In genomic region chr19:51546650-51547396, GRCh38 we compare ENCODE assay signal across 14 cellular contexts. TPM values are rescaled to one million over a fixed set of nuclear protein-coding genes. Genes with fewer than 3 reads are reported as not detected.
A peak's percentile ranks its signal among the peaks of the same experiment; 100 is the strongest.
DNase-seq lines count a peak whose midpoint lies in the region; ATAC-seq, FAIRE-seq and TF ChIP-seq lines count a peak whose summit lies in the region.
"Had no signal": no experiment of that assay in that cellular context is flagged by ENCODE, and none has a peak within 500 bp of the region (broad histone marks: within the 10 kb centered on the region; RNA-seq: fewer than 3 reads in every experiment).

No MANE protein-coding gene starts in this region.

- H3K4me1 Mint-ChIP-seq in activated CD8-positive, alpha-beta memory T cell treated with anti-CD3 and anti-CD28 coated beads, Interleukin-2, amount 10 ng/mL, durations not matched to agents 7 days and 5 days, result peaks cover 51% of the 10 kb centered on the region
- H3K4me1 Mint-ChIP-seq: neural progenitor cell had no signal

- no TSS peak for BruUV-seq in GM12878 (replicated peaks; lab: Mats Ljungman, UMichigan)

- H2AFZ ChIP-seq in GM12878 (ENCODE audit: control insufficient read depth, low read depth, low read length), result no peak overlapping the region
- H2AFZ ChIP-seq: neural progenitor cell had no signal

- H3K27me3 ChIP-seq in GM12878 (replicated peaks in 1 of 2; ENCODE audit: control insufficient read depth in 2 of 2, insufficient read depth in 2 of 2, low read length in 1 of 2), result no peaks in the 10 kb centered on the region
- H3K27me3 ChIP-seq: colonic mucosa, neural progenitor cell had no signal

- TF ChIP-seq EP300 in GM12878 (IDR thresholded peaks at IDR 0.05; ENCODE audit: borderline replicate concordance in 1 of 2, control insufficient read depth in 1 of 2, low read depth in 2 of 2, low read length in 2 of 2), result no peak

- peak overlapping the region; percentile 13; the same call in 1 of the 2 replicates for H3K4me2 ChIP-seq in GM12878 (ENCODE audit: control insufficient read depth, insufficient read depth)
- H3K4me2 ChIP-seq: neural progenitor cell had no signal

- H4K20me1 ChIP-seq in GM12878 (ENCODE audit: control insufficient read depth, insufficient read depth), result no peaks in the 10 kb centered on the region

- no peaks in the 10 kb centered on the region for H3K36me3 Mint-ChIP-seq in activated CD8-positive, alpha-beta memory T cell treated with anti-CD3 and anti-CD28 coated beads, Interleukin-2, amount 10 ng/mL, durations not matched to agents 7 days and 5 days
- H3K36me3 Mint-ChIP-seq: neural progenitor cell had no signal

- H3K27ac Mint-ChIP-seq in activated CD8-positive, alpha-beta memory T cell treated with anti-CD3 and anti-CD28 coated beads, Interleukin-2, amount 10 ng/mL, durations not matched to agents 7 days and 5 days, result peak overlapping the region; percentile 30
- H3K27ac Mint-ChIP-seq: neural progenitor cell had no signal

- peak overlapping the region; percentile 22 for H3K4me3 ChIP-seq in NB4 (ENCODE audit: low read depth, low read length)
- no peak overlapping the region for H3K4me3 ChIP-seq in GM12878
- H3K4me3 ChIP-seq in coronary artery, result no peak overlapping the region
- H3K4me3 ChIP-seq: colonic mucosa, heart right ventricle, neural progenitor cell had no signal

- TF ChIP-seq RAD21 in GM12878 (IDR thresholded peaks at IDR 0.05; ENCODE audit: insufficient read depth, low read depth, low read length), result no peak

- H3K9ac ChIP-seq in GM12878 (ENCODE audit: control insufficient read depth, insufficient read depth, low read length), result no peak overlapping the region
- H3K9ac ChIP-seq: neural progenitor cell had no signal

- SMC1A ChIA-PET in GM12878 (lab: Charles Lee; ENCODE audit: uncharacterized antibody, unreplicated experiment), result interaction anchor here (1.1 to 1.3 kb wide), 2 partner anchors 11 to 32 kb away, joined by 3 to 4 read pairs; no protein-coding TSS in a partner anchor

- no peaks in the 10 kb centered on the region for H3K36me3 ChIP-seq in GM12878 (ENCODE audit: control insufficient read depth in 2 of 2, insufficient read depth in 2 of 2, low read length in 1 of 2)
- H3K36me3 ChIP-seq: colonic mucosa, heart right ventricle, neural progenitor cell had no signal

- peaks cover 26% of the 10 kb centered on the region for H3K27me3 Mint-ChIP-seq in activated CD8-positive, alpha-beta memory T cell treated with anti-CD3 and anti-CD28 coated beads, Interleukin-2, amount 10 ng/mL, durations not matched to agents 7 days and 5 days

- CTCF ChIA-PET in activated CD8-positive, alpha-beta memory T cell treated with anti-CD3 and anti-CD28 coated beads, Interleukin-2, amount 10 ng/mL, durations not matched to agents 7 days and 5 days (lab: Charles Lee), result interaction anchor here (1.1 to 1.3 kb wide), 2 partner anchors 73 to 111 kb away, joined by 3 read pairs; no protein-coding TSS in a partner anchor
- CTCF ChIA-PET in GM12878 (lab: Yijun Ruan, JAX), result interaction anchor here (1.1 kb wide), 1 partner anchor 31 kb away, joined by 3 read pairs; no protein-coding TSS in a partner anchor

- peak; percentile 70 for FAIRE-seq in GM12878 (lab: Jason Lieb, UNC)

- no peak overlapping the region for H3K4me3 Mint-ChIP-seq in activated CD8-positive, alpha-beta memory T cell treated with anti-CD3 and anti-CD28 coated beads, Interleukin-2, amount 10 ng/mL, durations not matched to agents 7 days and 5 days
- H3K4me3 Mint-ChIP-seq: neural progenitor cell had no signal

- POLR2A ChIA-PET in GM12878 (lab: Charles Lee), result interaction anchor here (0.7 kb wide), 1 partner anchor 60 kb away, joined by 5 read pairs; no protein-coding TSS in a partner anchor

- RAD21 ChIA-PET in GM12878 (lab: Charles Lee; ENCODE audit: unreplicated experiment), result no interaction called here

- no peak for TF ChIP-seq POLR2A in NB4 (IDR thresholded peaks at IDR 0.05; ENCODE audit: extremely low read depth, insufficient read length)
- TF ChIP-seq POLR2A in GM12878 (IDR thresholded peaks at IDR 0.05; ENCODE audit: low read depth, low read length), result no peak

- WGBS in GM12878 (ENCODE audit: insufficient coverage, insufficient replicate concordance, low lambda C conversion rate, missing lambda C conversion rate), result 18% methylated on average over 10 of the region's 10 CpGs

- peak; percentile 64 for ATAC-seq in activated CD8-positive, alpha-beta memory T cell treated with anti-CD3 and anti-CD28 coated beads, Interleukin-2, amount 10 ng/mL, durations not matched to agents 7 days and 5 days
- ATAC-seq in GM12878, result no peak
- ATAC-seq: heart right ventricle had no signal

- DNase-seq in activated CD8-positive, alpha-beta memory T cell treated with anti-CD3 and anti-CD28 coated beads, Interleukin-2, amount 10 ng/mL, durations not matched to agents 7 days and 5 days, result peak; percentile 55
- no peak for DNase-seq in activated CD8-positive, alpha-beta memory T cell treated with anti-CD3 and anti-CD28 coated beads, Interleukin-2, amount 50 U/mL, for 4 hours
- peak; percentile 98 for DNase-seq in NB4 (ENCODE audit: low read depth)
- no peak for DNase-seq in GM12878 (ENCODE audit: low read depth, low spot score)
- DNase-seq in stimulated activated CD8-positive, alpha-beta memory T cell treated with anti-CD3 and anti-CD28 coated beads, Interleukin-4, amount 100 ng/mL, for 48 hours, result peak; percentile 59
- no peak for DNase-seq in coronary artery (ENCODE audit: low spot score)
- no peak for DNase-seq in D341Med (ENCODE audit: low spot score)
- DNase-seq in GM13976 (ENCODE audit: low spot score), result no peak
- DNase-seq: activated CD8-positive, alpha-beta memory T cell treated with anti-CD3 and anti-CD28 coated beads, Interleukin-2, amount 50 U/mL, for 48 hours; colonic mucosa; heart right ventricle; NCI-H1694; SHP77 treated with DMSO at 0.1 percent for 48 hours had no signal

- no peaks in the 10 kb centered on the region for H3K9me3 ChIP-seq in GM12878 (replicated peaks; ENCODE audit: control insufficient read depth, insufficient read depth, low read length)
- H3K9me3 ChIP-seq: colonic mucosa, heart right ventricle had no signal

- H3K9me3 Mint-ChIP-seq in activated CD8-positive, alpha-beta memory T cell treated with anti-CD3 and anti-CD28 coated beads, Interleukin-2, amount 10 ng/mL, durations not matched to agents 7 days and 5 days (ENCODE audit: low read depth), result no peaks in the 10 kb centered on the region
- H3K9me3 Mint-ChIP-seq: neural progenitor cell had no signal

- intact Hi-C loops in GM12878 (cut with micrococcal nuclease; ENCODE audit: unreplicated experiment), result no loop called here

- H3K27ac ChIP-seq in GM12878 (ENCODE audit: control insufficient read depth, insufficient read depth), result no peak overlapping the region
- no peak overlapping the region for H3K27ac ChIP-seq in coronary artery
- H3K27ac ChIP-seq: colonic mucosa, heart right ventricle, neural progenitor cell had no signal

- in situ Hi-C loops in GM12878 (cut with MboI), result no loop called here
- in situ Hi-C loops in GM13976 (cut with MboI; ENCODE audit: low sequenced_read_pairs, unreplicated experiment), result no loop called here

- no peak for TF ChIP-seq CTCF in NB4 (IDR thresholded peaks at IDR 0.05; ENCODE audit: low read depth, low read length)
- no peak for TF ChIP-seq CTCF in GM12878 (IDR thresholded peaks at IDR 0.05 in 2 of 3, conservative IDR thresholded peaks at IDR 0.05 in 1 of 3; ENCODE audit: control insufficient read depth in 2 of 3, extremely low read depth in 1 of 3, insufficient read depth in 1 of 3, low read depth in 3 of 3, low read length in 3 of 3)
- no peak for TF ChIP-seq CTCF in coronary artery (IDR thresholded peaks at IDR 0.05)
- TF ChIP-seq CTCF in GM13976 (IDR thresholded peaks at IDR 0.05; ENCODE audit: borderline replicate concordance, control extremely low read depth, extremely low read depth, insufficient read depth, missing control alignments), result no peak

- no peaks in the 10 kb centered on the region for H3K79me2 ChIP-seq in GM12878 (ENCODE audit: control insufficient read depth, insufficient read depth, low read length)

- peaks cover 45% of the 10 kb centered on the region for H3K4me1 ChIP-seq in GM12878 (ENCODE audit: control insufficient read depth, insufficient read depth, low read length)
- H3K4me1 ChIP-seq: colonic mucosa, neural progenitor cell had no signal

RNA-seq across cellular contexts. Expression of gene SIGLEC6, which starts 15.4 kb away (rescaled TPM):
- not detected for total RNA-seq in activated CD8-positive, alpha-beta memory T cell treated with anti-CD3 and anti-CD28 coated beads, Interleukin-2, amount 10 ng/mL, durations not matched to agents 7 days and 5 days
- 0.27 and 0.71 TPM in 2 replicates for total RNA-seq in GM12878 (2013; cell fraction: nucleolus; rRNA removed)
- total RNA-seq in GM12878 (2014; rRNA removed) (0.34 and 0.54 TPM in 2 replicates), GM12878 (2014; rRNA removed; fragmentation: Illumina TruSeq; extraction: Trizol) (0.40 and 0.64 TPM in 2 replicates), GM12878 (2021) (0.31 and 0.45 TPM in 2 replicates)
- polyA plus RNA-seq in GM12878 (2011; ENCODE audit: low read depth), result not detected
- polyA plus RNA-seq in GM12878 (2011; rRNA removed) (0.08 TPM in 1 of 2 replicates, not detected in the other), GM12878 (2014; fragmentation: Illumina TruSeq; extraction: Trizol) (0.10 and 0.14 TPM in 2 replicates), GM12878 (2014; fragmentation: Nextera tagmentation; extraction: Ambion mirVana) (under 1 TPM in 1 of 2 experiments, not detected in 1; 0.13 TPM), GM12878 (2014; rRNA removed) (0.31 and 0.38 TPM in 2 replicates), GM12878 (2016; fragmentation: Nextera tagmentation; extraction: Ambion mirVana) (under 1 TPM in 1 of 2 experiments, not detected in 1; 0.23 TPM)
- polyA plus RNA-seq in GM12878 (2011; cell fraction: cytosol; rRNA removed), result 0.06 and 0.10 TPM in 2 replicates
- polyA plus RNA-seq in GM12878 (2011; cell fraction: nucleus; rRNA removed), result 0.10 and 0.19 TPM in 2 replicates
- 0.23 and 0.24 TPM in 2 replicates for polyA plus RNA-seq in GM12878 (2012)
- polyA minus RNA-seq in GM12878 (2011; rRNA and poly(A)+ RNA removed), result 0.10 TPM in 1 of 2 replicates, not detected in the other
- not detected in 2 replicates for polyA minus RNA-seq in GM12878 (2011; cell fraction: cytosol; rRNA and poly(A)+ RNA removed)
- not detected in 2 replicates for polyA minus RNA-seq in GM12878 (2011; cell fraction: nucleus; rRNA and poly(A)+ RNA removed)
- polyA plus RNA-seq: heart right ventricle had no signal

RNA-seq across cellular contexts. Expression of gene ZNF175, which starts 24.3 kb away (rescaled TPM):
- total RNA-seq in activated CD8-positive, alpha-beta memory T cell treated with anti-CD3 and anti-CD28 coated beads, Interleukin-2, amount 10 ng/mL, durations not matched to agents 7 days and 5 days, result 10 to 100 TPM in 1 of 2 experiments, 1 to 10 TPM in 1; 8.3 to 10.1 TPM
- total RNA-seq in GM12878 (2013; cell fraction: nucleolus; rRNA removed), result 35.3 and 36.3 TPM in 2 replicates
- total RNA-seq in GM12878 (2014; rRNA removed) (3.3 and 4.0 TPM in 2 replicates), GM12878 (2014; rRNA removed; fragmentation: Illumina TruSeq; extraction: Trizol) (7.0 and 7.1 TPM in 2 replicates), GM12878 (2021) (12.0 and 12.8 TPM in 2 replicates)
- polyA plus RNA-seq in GM12878 (2011; ENCODE audit: low read depth), result 4.7 TPM
- polyA plus RNA-seq in GM12878 (2011; rRNA removed) (9.0 and 12.9 TPM in 2 replicates), GM12878 (2014; fragmentation: Illumina TruSeq; extraction: Trizol) (9.9 and 10.4 TPM in 2 replicates), GM12878 (2014; fragmentation: Nextera tagmentation; extraction: Ambion mirVana) (1 to 10 TPM; 1.5 to 1.8 TPM), GM12878 (2014; rRNA removed) (4.8 TPM in 2 replicates), GM12878 (2016; fragmentation: Nextera tagmentation; extraction: Ambion mirVana) (1 to 10 TPM; 1.9 to 2.1 TPM)
- polyA plus RNA-seq in GM12878 (2011; cell fraction: cytosol; rRNA removed), result 3.5 and 3.8 TPM in 2 replicates
- 10.0 and 11.1 TPM in 2 replicates for polyA plus RNA-seq in GM12878 (2011; cell fraction: nucleus; rRNA removed)
- 5.8 and 6.4 TPM in 2 replicates for polyA plus RNA-seq in GM12878 (2012)
- polyA minus RNA-seq in GM12878 (2011; rRNA and poly(A)+ RNA removed), result 8.4 and 10.7 TPM in 2 replicates
- 4.8 and 6.2 TPM in 2 replicates for polyA minus RNA-seq in GM12878 (2011; cell fraction: cytosol; rRNA and poly(A)+ RNA removed)
- polyA minus RNA-seq in GM12878 (2011; cell fraction: nucleus; rRNA and poly(A)+ RNA removed), result 8.3 and 11.6 TPM in 2 replicates

RNA-seq across cellular contexts. Expression of gene SIGLEC12, which starts 45.2 kb away (rescaled TPM):
- 1 to 10 TPM in 1 of 2 experiments, under 1 TPM in 1; 0.98 to 3.9 TPM for total RNA-seq in activated CD8-positive, alpha-beta memory T cell treated with anti-CD3 and anti-CD28 coated beads, Interleukin-2, amount 10 ng/mL, durations not matched to agents 7 days and 5 days
- not detected in 2 replicates for total RNA-seq in GM12878 (2013; cell fraction: nucleolus; rRNA removed)
- total RNA-seq in GM12878 (2014; rRNA removed) (0.06 and 0.11 TPM in 2 replicates), GM12878 (2014; rRNA removed; fragmentation: Illumina TruSeq; extraction: Trizol) (not detected in 2 replicates), GM12878 (2021) (0.29 TPM in 1 of 2 replicates, not detected in the other)
- not detected for polyA plus RNA-seq in GM12878 (2011; ENCODE audit: low read depth)
- polyA plus RNA-seq in GM12878 (2011; rRNA removed) (0.03 TPM in 1 of 2 replicates, not detected in the other), GM12878 (2014; fragmentation: Illumina TruSeq; extraction: Trizol) (0.09 TPM in 1 of 2 replicates, not detected in the other), GM12878 (2014; fragmentation: Nextera tagmentation; extraction: Ambion mirVana) (not detected), GM12878 (2014; rRNA removed) (0.06 and 0.11 TPM in 2 replicates), GM12878 (2016; fragmentation: Nextera tagmentation; extraction: Ambion mirVana) (under 1 TPM in 1 of 2 experiments, not detected in 1; 0.18 TPM)
- 0.09 TPM in 1 of 2 replicates, not detected in the other for polyA plus RNA-seq in GM12878 (2011; cell fraction: cytosol; rRNA removed)
- polyA plus RNA-seq in GM12878 (2011; cell fraction: nucleus; rRNA removed), result 0.16 TPM in 1 of 2 replicates, not detected in the other
- not detected in 2 replicates for polyA plus RNA-seq in GM12878 (2012)
- 0.10 TPM in 1 of 2 replicates, not detected in the other for polyA minus RNA-seq in GM12878 (2011; rRNA and poly(A)+ RNA removed)
- not detected in 2 replicates for polyA minus RNA-seq in GM12878 (2011; cell fraction: cytosol; rRNA and poly(A)+ RNA removed)
- not detected in 2 replicates for polyA minus RNA-seq in GM12878 (2011; cell fraction: nucleus; rRNA and poly(A)+ RNA removed)

Comparison
In these comparisons a context has a peak if more than half of its experiments do, and no peak if none do; other contexts are left out.
1. DNase-seq: peak in activated CD8-positive, alpha-beta memory T cell treated with anti-CD3 and anti-CD28 coated beads, Interleukin-2, amount 10 ng/mL, durations not matched to agents 7 days and 5 days (single experiment), NB4 (single experiment) and stimulated activated CD8-positive, alpha-beta memory T cell treated with anti-CD3 and anti-CD28 coated beads, Interleukin-4, amount 100 ng/mL, for 48 hours (single experiment); none in activated CD8-positive, alpha-beta memory T cell treated with anti-CD3 and anti-CD28 coated beads, Interleukin-2, amount 50 U/mL, for 4 hours (single experiment), GM12878 (single experiment), coronary artery (single experiment), D341Med (single experiment) and GM13976 (single experiment).